In the genomic region with DNA sequence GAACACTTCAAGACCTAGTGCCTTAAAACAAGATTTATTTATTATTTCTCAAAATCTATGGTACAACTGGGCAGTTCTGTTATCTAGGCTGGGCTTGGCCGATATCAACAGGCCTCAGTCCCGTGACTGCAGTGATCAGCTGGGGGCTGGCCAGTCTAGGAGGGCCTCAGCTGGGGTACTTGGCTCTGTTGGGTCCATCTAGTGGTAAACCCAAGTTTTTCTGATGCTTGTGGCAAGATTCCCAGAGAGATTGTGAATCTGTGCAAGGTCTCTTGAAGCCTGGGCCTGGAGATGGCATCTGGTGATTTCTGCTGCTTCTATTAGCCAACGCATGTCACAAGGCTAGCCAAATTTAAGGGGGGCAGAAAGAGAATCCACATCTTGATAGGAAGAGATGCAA, we compare ENCODE assay signal across 12 cellular contexts.
DNase-seq lines count a peak whose midpoint lies in the region; ATAC-seq, FAIRE-seq and TF ChIP-seq lines count a peak whose summit lies in the region.
"Had no signal": no experiment of that assay in that cellular context is flagged by ENCODE, and none has a peak within 500 bp of the region (broad histone marks: within the 10 kb centered on the region; RNA-seq: fewer than 3 reads in every experiment).

No MANE protein-coding gene starts in this region.

- no peaks in the 10 kb centered on the region for H3K4me1 ChIP-seq in uterus
- H3K4me1 ChIP-seq: thyroid gland had no signal

- H3K9me3 Mint-ChIP-seq in chondrocyte (ENCODE audit: low read depth), result no peaks in the 10 kb centered on the region
- no peaks in the 10 kb centered on the region for H3K9me3 Mint-ChIP-seq in stimulated activated memory B cell treated with anti-CD40 and anti-IgM and Interleukin-4, amounts not matched to agents 10 μg/mL and 1 μg/mL and 100 μg/mL, for 72 hours

- peaks cover 13% of the 10 kb centered on the region for H3K4me1 Mint-ChIP-seq in chondrocyte (ENCODE audit: low read depth)
- no peaks in the 10 kb centered on the region for H3K4me1 Mint-ChIP-seq in stimulated activated memory B cell treated with anti-CD40 and anti-IgM and Interleukin-4, amounts not matched to agents 10 μg/mL and 1 μg/mL and 100 μg/mL, for 72 hours
- H3K4me1 Mint-ChIP-seq: CD4-positive, alpha-beta memory T cell had no signal

- no peak for ATAC-seq in stimulated activated memory B cell treated with anti-CD40 and anti-IgM and Interleukin-4, amounts not matched to agents 10 μg/mL and 1 μg/mL and 100 μg/mL, for 72 hours
- ATAC-seq: gastroesophageal sphincter, sciatic nerve had no signal

- peaks cover 4% of the 10 kb centered on the region for H3K27me3 Mint-ChIP-seq in chondrocyte (ENCODE audit: low read depth)
- H3K27me3 Mint-ChIP-seq in stimulated activated memory B cell treated with anti-CD40 and anti-IgM and Interleukin-4, amounts not matched to agents 10 μg/mL and 1 μg/mL and 100 μg/mL, for 72 hours, result no peaks in the 10 kb centered on the region
- H3K27me3 Mint-ChIP-seq: CD4-positive, alpha-beta memory T cell had no signal

- H3K36me3 Mint-ChIP-seq in chondrocyte (ENCODE audit: low read depth), result peaks cover 2% of the 10 kb centered on the region
- H3K36me3 Mint-ChIP-seq in stimulated activated memory B cell treated with anti-CD40 and anti-IgM and Interleukin-4, amounts not matched to agents 10 μg/mL and 1 μg/mL and 100 μg/mL, for 72 hours, result peaks cover under 1% of the 10 kb centered on the region

- no peak overlapping the region for H3K4me3 ChIP-seq in uterus
- H3K4me3 ChIP-seq: gastroesophageal sphincter, thyroid gland had no signal

- no peak overlapping the region for H3K27ac ChIP-seq in uterus
- H3K27ac ChIP-seq: thyroid gland had no signal

- no peak for TF ChIP-seq POLR2A in uterus (IDR thresholded peaks at IDR 0.05)

- H3K27ac Mint-ChIP-seq in chondrocyte (ENCODE audit: unreplicated experiment), result no peak overlapping the region
- H3K27ac Mint-ChIP-seq in stimulated activated memory B cell treated with anti-CD40 and anti-IgM and Interleukin-4, amounts not matched to agents 10 μg/mL and 1 μg/mL and 100 μg/mL, for 72 hours, result no peak overlapping the region
- H3K27ac Mint-ChIP-seq: CD4-positive, alpha-beta memory T cell had no signal

- H3K36me3 ChIP-seq in uterus, result no peaks in the 10 kb centered on the region
- H3K36me3 ChIP-seq: gastroesophageal sphincter, thyroid gland had no signal

- H3K9me3 ChIP-seq in uterus, result no peaks in the 10 kb centered on the region
- H3K9me3 ChIP-seq: gastroesophageal sphincter, thyroid gland had no signal

- FAIRE-seq in D721Med (lab: Jason Lieb, UNC), result no peak

- intact Hi-C loops in uterus (cut with DNase I; ENCODE audit: low total_unique reads), result no loop called here

- no peak overlapping the region for H3K4me3 Mint-ChIP-seq in chondrocyte (ENCODE audit: unreplicated experiment)
- no peak overlapping the region for H3K4me3 Mint-ChIP-seq in stimulated activated memory B cell treated with anti-CD40 and anti-IgM and Interleukin-4, amounts not matched to agents 10 μg/mL and 1 μg/mL and 100 μg/mL, for 72 hours
- H3K4me3 Mint-ChIP-seq: CD4-positive, alpha-beta memory T cell had no signal

- TF ChIP-seq CTCF in chondrocyte (IDR thresholded peaks at IDR 0.05) (peak; percentile 29), D721Med (IDR thresholded peaks at IDR 0.05; ENCODE audit: insufficient read depth, missing control alignments) (no peak), uterus (IDR thresholded peaks at IDR 0.05) (no peak)

- DNase-seq in EH (ENCODE audit: low read depth), result peak; percentile 44
- peak; percentile 30 for DNase-seq in NCI-H226
- DNase-seq in chondrocyte (ENCODE audit: low spot score), result no peak
- peak; percentile 79 for DNase-seq in islet precursor cell
- DNase-seq in D721Med (ENCODE audit: insufficient read length, low spot score), result no peak
- DNase-seq in uterus, result no peak
- DNase-seq in NCI-H510A (lab: John Stamatoyannopoulos, UW), result no peak
- DNase-seq: CD4-positive, alpha-beta memory T cell; thyroid gland had no signal

- no peaks in the 10 kb centered on the region for H3K27me3 ChIP-seq in uterus
- H3K27me3 ChIP-seq: gastroesophageal sphincter, thyroid gland had no signal

Comparison
In these comparisons a context has a peak if more than half of its experiments do, and no peak if none do; other contexts are left out.
1. DNase-seq: peak in EH (single experiment), NCI-H226 (single experiment) and islet precursor cell (single experiment); none in chondrocyte (single experiment), D721Med (single experiment), uterus (0 of 2) and NCI-H510A (single experiment).